2 cellular contexts compared by ENCODE assay signal in the genomic region with DNA sequence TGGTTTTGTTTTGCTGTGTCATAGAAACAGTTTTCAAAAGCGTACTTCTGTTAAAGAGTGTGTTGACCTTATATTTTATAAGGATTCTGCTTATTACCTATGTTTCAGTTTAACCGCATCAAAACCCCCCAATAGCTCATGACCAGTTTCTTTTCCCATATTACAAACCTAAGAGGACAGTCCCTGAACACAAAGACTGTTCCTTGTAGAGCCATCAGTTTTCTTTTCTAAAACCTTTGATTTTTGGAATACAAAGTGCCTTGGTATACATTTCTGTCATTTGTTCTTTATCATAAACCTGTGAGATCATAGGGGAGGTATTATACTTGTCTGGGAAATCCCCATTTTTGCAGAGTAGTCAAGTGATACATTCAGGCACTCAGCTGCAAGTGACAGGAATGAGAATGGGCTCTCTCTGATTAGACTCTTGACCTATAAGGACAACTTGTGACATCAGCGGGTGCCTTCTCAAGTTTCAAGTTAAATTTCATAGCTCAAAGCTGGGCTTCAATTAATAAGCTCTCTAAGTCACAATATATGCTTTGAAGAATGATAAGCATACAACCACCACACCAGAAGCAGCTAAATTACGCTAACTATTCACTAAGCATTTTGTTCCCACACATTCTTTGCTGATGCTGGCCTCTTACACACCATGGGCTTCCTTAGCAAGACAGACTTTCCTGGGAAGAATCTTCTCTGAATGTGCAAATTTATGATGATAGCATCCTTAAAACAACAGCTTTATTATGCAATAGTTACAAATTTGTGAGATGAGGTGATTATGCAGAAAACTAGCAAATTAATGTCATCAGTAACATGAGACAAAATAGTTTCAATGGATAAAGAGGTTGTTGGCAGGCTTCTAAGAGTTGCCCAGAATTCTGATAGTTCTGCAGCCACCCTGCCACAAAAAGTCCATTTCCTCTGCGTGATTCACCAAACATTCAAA.
A peak's percentile ranks its signal among the peaks of the same experiment; 100 is the strongest.
TF ChIP-seq lines count a peak whose summit lies in the region.

No MANE protein-coding gene starts in this region.

TF ChIP-seq in SK-N-SH treated with all-trans-retinoic acid at 6 μM for 48 hours, 23 proteins besides CTCF, POLR2A, EP300 and RAD21 (continued from another document):
- TF ChIP-seq TSHZ2 (CRISPR knock-in tag; IDR thresholded peaks at IDR 0.05), result no peak
- no peak for TF ChIP-seq ZNF70 (CRISPR knock-in tag; IDR thresholded peaks at IDR 0.05)
- TF ChIP-seq ISL1 (CRISPR knock-in tag; IDR thresholded peaks at IDR 0.05), result peak; percentile 37; the same call in 1 of the 2 replicates

TF ChIP-seq in SK-N-SH, 30 proteins besides CTCF, POLR2A, EP300 and RAD21 (continued from another document):
- TF ChIP-seq IRF3 (IDR thresholded peaks at IDR 0.05; ENCODE audit: low read depth, low read length), result no peak
- TF ChIP-seq MXI1 (IDR thresholded peaks at IDR 0.05; ENCODE audit: low read depth, low read length), result no peak
- TF ChIP-seq FOXJ3 (CRISPR knock-in tag; IDR thresholded peaks at IDR 0.05), result no peak
- no peak for TF ChIP-seq NRF1 (IDR thresholded peaks at IDR 0.05; ENCODE audit: low read depth, low read length)
- TF ChIP-seq SIN3A (IDR thresholded peaks at IDR 0.05; ENCODE audit: borderline replicate concordance, low read depth, low read length), result no peak
- no peak for TF ChIP-seq RFX5 (IDR thresholded peaks at IDR 0.05; ENCODE audit: low read length)
- TF ChIP-seq MEF2A (IDR thresholded peaks at IDR 0.05; ENCODE audit: borderline replicate concordance, low read depth), result no peak
- TF ChIP-seq, protein P1, sequence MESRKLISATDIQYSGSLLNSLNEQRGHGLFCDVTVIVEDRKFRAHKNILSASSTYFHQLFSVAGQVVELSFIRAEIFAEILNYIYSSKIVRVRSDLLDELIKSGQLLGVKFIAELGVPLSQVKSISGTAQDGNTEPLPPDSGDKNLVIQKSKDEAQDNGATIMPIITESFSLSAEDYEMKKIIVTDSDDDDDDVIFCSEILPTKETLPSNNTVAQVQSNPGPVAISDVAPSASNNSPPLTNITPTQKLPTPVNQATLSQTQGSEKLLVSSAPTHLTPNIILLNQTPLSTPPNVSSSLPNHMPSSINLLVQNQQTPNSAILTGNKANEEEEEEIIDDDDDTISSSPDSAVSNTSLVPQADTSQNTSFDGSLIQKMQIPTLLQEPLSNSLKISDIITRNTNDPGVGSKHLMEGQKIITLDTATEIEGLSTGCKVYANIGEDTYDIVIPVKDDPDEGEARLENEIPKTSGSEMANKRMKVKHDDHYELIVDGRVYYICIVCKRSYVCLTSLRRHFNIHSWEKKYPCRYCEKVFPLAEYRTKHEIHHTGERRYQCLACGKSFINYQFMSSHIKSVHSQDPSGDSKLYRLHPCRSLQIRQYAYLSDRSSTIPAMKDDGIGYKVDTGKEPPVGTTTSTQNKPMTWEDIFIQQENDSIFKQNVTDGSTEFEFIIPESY (IDR thresholded peaks at IDR 0.05; ENCODE audit: borderline replicate concordance, low read depth), result no peak
- no peak for TF ChIP-seq GATA2 (CRISPR knock-in tag; IDR thresholded peaks at IDR 0.05)
- no peak for TF ChIP-seq MAX (IDR thresholded peaks at IDR 0.05; ENCODE audit: low read depth)
- no peak for TF ChIP-seq PBX3 (IDR thresholded peaks at IDR 0.05)
- TF ChIP-seq JUND (IDR thresholded peaks at IDR 0.05), result no peak
- no peak for TF ChIP-seq FOSL2 (IDR thresholded peaks at IDR 0.05; ENCODE audit: borderline replicate concordance, low read depth)
- TF ChIP-seq TCF12 (IDR thresholded peaks at IDR 0.05), result no peak
- TF ChIP-seq FOXM1 (IDR thresholded peaks at IDR 0.05; ENCODE audit: low read depth), result no peak
- no peak for TF ChIP-seq SMC3 (IDR thresholded peaks at IDR 0.05; ENCODE audit: low read depth, low read length)
- no peak for TF ChIP-seq ELF1 (IDR thresholded peaks at IDR 0.05)
- no peak for TF ChIP-seq NFIC (IDR thresholded peaks at IDR 0.05; ENCODE audit: borderline replicate concordance)
